ENCODE assay signal across 1 cellular context in the genomic region with DNA sequence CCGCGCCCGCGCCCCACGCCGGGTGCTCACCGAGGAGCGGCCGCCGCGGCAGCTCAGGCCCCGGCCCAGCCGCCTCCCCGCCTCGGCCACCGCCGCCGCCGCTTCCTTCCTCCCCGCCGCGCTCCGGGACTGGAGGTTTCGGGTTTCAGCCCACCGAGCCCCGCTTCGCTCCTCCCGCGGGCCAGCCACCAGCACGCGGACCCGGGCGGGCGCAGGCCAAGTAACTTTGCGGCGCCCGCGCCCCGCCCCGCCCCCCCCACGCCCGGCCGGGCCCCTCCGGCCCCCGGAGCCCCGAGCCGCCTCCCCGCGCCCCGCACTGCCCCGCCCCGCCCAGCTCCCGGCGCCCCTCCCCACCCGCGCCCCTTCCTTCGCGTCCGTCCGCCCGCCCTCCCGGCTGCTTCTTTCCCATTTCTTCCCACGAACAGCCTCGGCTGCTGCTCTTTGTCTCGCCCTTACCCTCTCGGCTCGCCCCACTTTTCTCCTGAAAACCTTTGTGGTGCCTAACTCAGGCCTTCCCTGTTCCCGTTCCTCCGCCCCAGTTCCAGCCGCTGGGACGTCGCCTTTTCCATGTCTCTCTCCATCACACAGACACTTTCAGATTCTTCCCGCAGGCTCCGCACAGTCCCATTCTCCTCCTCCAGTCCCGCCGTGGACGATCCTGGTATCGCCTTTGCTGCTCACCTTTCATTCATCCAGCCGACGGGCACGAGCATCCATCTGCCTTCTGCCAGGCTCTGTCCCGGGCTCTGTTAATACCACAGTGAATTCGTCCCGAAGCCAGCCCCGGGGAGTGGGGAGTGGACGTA.
TF ChIP-seq lines count a peak whose summit lies in the region.

A gene with protein sequence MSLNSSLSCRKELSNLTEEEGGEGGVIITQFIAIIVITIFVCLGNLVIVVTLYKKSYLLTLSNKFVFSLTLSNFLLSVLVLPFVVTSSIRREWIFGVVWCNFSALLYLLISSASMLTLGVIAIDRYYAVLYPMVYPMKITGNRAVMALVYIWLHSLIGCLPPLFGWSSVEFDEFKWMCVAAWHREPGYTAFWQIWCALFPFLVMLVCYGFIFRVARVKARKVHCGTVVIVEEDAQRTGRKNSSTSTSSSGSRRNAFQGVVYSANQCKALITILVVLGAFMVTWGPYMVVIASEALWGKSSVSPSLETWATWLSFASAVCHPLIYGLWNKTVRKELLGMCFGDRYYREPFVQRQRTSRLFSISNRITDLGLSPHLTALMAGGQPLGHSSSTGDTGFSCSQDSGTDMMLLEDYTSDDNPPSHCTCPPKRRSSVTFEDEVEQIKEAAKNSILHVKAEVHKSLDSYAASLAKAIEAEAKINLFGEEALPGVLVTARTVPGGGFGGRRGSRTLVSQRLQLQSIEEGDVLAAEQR (minus strand): TSS at position 222 of the 806 bp plus-strand sequence. CDS start 32,080 bp downstream, outside the sequence.

TF ChIP-seq in HEK293, 187 proteins besides CTCF, POLR2A, EP300 and RAD21 (continued from another document):
- TF ChIP-seq, protein P1, sequence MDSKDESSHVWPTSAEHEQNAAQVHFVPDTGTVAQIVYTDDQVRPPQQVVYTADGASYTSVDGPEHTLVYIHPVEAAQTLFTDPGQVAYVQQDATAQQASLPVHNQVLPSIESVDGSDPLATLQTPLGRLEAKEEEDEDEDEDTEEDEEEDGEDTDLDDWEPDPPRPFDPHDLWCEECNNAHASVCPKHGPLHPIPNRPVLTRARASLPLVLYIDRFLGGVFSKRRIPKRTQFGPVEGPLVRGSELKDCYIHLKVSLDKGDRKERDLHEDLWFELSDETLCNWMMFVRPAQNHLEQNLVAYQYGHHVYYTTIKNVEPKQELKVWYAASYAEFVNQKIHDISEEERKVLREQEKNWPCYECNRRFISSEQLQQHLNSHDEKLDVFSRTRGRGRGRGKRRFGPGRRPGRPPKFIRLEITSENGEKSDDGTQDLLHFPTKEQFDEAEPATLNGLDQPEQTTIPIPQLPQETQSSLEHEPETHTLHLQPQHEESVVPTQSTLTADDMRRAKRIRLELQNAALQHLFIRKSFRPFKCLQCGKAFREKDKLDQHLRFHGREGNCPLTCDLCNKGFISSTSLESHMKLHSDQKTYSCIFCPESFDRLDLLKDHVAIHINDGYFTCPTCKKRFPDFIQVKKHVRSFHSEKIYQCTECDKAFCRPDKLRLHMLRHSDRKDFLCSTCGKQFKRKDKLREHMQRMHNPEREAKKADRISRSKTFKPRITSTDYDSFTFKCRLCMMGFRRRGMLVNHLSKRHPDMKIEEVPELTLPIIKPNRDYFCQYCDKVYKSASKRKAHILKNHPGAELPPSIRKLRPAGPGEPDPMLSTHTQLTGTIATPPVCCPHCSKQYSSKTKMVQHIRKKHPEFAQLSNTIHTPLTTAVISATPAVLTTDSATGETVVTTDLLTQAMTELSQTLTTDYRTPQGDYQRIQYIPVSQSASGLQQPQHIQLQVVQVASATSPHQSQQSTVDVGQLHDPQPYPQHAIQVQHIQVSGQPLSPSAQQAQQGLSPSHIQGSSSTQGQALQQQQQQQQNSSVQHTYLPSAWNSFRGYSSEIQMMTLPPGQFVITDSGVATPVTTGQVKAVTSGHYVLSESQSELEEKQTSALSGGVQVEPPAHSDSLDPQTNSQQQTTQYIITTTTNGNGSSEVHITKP (tag by site-specific recombination; IDR thresholded peaks at IDR 0.05): peak; percentile 94
- TF ChIP-seq ZNF341 (tag by site-specific recombination; IDR thresholded peaks at IDR 0.05; ENCODE audit: low read depth) (peak; percentile 98), ZNF785 (tag by site-specific recombination; IDR thresholded peaks at IDR 0.05) (no peak), KLF8 (tag by site-specific recombination; IDR thresholded peaks at IDR 0.05) (peak; percentile 82), GLI2 (tag by site-specific recombination; IDR thresholded peaks at IDR 0.05; ENCODE audit: borderline replicate concordance, low read depth) (no peak), ZFP37 (tag by site-specific recombination; IDR thresholded peaks at IDR 0.05) (peak; percentile 73), ZBTB1 (tag by site-specific recombination; IDR thresholded peaks at IDR 0.05) (no peak), ZNF629 (tag by site-specific recombination; IDR thresholded peaks at IDR 0.05) (0 out of 2 replicates have a peak, but pooled peaks have one; percentile 18), ZNF292 (tag by site-specific recombination; IDR thresholded peaks at IDR 0.05; ENCODE audit: borderline replicate concordance, low read depth) (no peak), SP7 (tag by site-specific recombination; IDR thresholded peaks at IDR 0.05) (peak; percentile 54), ZNF585B (tag by site-specific recombination; IDR thresholded peaks at IDR 0.05) (no peak), SP3 (tag by site-specific recombination; IDR thresholded peaks at IDR 0.05) (peak; percentile 64), ZNF549 (tag by site-specific recombination; IDR thresholded peaks at IDR 0.05) (no peak), IKZF3 (tag by site-specific recombination; IDR thresholded peaks at IDR 0.05) (peak; percentile 42; the same call in 1 of the 2 replicates), HOXC10 (CRISPR knock-in tag; IDR thresholded peaks at IDR 0.05) (no peak)
- TF ChIP-seq, protein P2, sequence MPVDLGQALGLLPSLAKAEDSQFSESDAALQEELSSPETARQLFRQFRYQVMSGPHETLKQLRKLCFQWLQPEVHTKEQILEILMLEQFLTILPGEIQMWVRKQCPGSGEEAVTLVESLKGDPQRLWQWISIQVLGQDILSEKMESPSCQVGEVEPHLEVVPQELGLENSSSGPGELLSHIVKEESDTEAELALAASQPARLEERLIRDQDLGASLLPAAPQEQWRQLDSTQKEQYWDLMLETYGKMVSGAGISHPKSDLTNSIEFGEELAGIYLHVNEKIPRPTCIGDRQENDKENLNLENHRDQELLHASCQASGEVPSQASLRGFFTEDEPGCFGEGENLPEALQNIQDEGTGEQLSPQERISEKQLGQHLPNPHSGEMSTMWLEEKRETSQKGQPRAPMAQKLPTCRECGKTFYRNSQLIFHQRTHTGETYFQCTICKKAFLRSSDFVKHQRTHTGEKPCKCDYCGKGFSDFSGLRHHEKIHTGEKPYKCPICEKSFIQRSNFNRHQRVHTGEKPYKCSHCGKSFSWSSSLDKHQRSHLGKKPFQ (tag by site-specific recombination; IDR thresholded peaks at IDR 0.05): 0 out of 2 replicates have a peak, but pooled peaks have one; percentile 30
- TF ChIP-seq, protein P3, sequence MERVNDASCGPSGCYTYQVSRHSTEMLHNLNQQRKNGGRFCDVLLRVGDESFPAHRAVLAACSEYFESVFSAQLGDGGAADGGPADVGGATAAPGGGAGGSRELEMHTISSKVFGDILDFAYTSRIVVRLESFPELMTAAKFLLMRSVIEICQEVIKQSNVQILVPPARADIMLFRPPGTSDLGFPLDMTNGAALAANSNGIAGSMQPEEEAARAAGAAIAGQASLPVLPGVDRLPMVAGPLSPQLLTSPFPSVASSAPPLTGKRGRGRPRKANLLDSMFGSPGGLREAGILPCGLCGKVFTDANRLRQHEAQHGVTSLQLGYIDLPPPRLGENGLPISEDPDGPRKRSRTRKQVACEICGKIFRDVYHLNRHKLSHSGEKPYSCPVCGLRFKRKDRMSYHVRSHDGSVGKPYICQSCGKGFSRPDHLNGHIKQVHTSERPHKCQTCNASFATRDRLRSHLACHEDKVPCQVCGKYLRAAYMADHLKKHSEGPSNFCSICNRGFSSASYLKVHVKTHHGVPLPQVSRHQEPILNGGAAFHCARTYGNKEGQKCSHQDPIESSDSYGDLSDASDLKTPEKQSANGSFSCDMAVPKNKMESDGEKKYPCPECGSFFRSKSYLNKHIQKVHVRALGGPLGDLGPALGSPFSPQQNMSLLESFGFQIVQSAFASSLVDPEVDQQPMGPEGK (tag by site-specific recombination; IDR thresholded peaks at IDR 0.05): peak; percentile 57
- TF ChIP-seq, protein P4, sequence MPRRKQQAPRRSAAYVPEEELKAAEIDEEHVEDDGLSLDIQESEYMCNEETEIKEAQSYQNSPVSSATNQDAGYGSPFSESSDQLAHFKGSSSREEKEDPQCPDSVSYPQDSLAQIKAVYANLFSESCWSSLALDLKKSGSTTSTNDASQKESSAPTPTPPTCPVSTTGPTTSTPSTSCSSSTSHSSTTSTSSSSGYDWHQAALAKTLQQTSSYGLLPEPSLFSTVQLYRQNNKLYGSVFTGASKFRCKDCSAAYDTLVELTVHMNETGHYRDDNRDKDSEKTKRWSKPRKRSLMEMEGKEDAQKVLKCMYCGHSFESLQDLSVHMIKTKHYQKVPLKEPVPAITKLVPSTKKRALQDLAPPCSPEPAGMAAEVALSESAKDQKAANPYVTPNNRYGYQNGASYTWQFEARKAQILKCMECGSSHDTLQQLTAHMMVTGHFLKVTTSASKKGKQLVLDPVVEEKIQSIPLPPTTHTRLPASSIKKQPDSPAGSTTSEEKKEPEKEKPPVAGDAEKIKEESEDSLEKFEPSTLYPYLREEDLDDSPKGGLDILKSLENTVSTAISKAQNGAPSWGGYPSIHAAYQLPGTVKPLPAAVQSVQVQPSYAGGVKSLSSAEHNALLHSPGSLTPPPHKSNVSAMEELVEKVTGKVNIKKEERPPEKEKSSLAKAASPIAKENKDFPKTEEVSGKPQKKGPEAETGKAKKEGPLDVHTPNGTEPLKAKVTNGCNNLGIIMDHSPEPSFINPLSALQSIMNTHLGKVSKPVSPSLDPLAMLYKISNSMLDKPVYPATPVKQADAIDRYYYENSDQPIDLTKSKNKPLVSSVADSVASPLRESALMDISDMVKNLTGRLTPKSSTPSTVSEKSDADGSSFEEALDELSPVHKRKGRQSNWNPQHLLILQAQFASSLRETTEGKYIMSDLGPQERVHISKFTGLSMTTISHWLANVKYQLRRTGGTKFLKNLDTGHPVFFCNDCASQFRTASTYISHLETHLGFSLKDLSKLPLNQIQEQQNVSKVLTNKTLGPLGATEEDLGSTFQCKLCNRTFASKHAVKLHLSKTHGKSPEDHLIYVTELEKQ (tag by site-specific recombination; IDR thresholded peaks at IDR 0.05; ENCODE audit: borderline replicate concordance): no peak
- TF ChIP-seq, protein P5, sequence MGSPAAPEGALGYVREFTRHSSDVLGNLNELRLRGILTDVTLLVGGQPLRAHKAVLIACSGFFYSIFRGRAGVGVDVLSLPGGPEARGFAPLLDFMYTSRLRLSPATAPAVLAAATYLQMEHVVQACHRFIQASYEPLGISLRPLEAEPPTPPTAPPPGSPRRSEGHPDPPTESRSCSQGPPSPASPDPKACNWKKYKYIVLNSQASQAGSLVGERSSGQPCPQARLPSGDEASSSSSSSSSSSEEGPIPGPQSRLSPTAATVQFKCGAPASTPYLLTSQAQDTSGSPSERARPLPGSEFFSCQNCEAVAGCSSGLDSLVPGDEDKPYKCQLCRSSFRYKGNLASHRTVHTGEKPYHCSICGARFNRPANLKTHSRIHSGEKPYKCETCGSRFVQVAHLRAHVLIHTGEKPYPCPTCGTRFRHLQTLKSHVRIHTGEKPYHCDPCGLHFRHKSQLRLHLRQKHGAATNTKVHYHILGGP (tag by site-specific recombination; IDR thresholded peaks at IDR 0.05): no peak
